ENCODE assay signal across 1 cellular context in genomic region chr6:33755070-33755869, GRCh38.
TF ChIP-seq lines count a peak whose summit lies in the region.

No MANE protein-coding gene starts in this region.

TF ChIP-seq in IMR-90, 13 proteins besides CTCF, POLR2A, EP300 and RAD21 (continued from another document):
- no peak for TF ChIP-seq USF2 (IDR thresholded peaks at IDR 0.05; ENCODE audit: low read depth, low read length)
- no peak for TF ChIP-seq BHLHE40 (IDR thresholded peaks at IDR 0.05; ENCODE audit: low read depth, low read length)
- TF ChIP-seq RCOR1 (IDR thresholded peaks at IDR 0.05; ENCODE audit: insufficient replicate concordance, low read length), result no peak
- no peak for TF ChIP-seq MAFK (IDR thresholded peaks at IDR 0.05; ENCODE audit: low read depth, low read length)
- no peak for TF ChIP-seq CEBPB (IDR thresholded peaks at IDR 0.05; ENCODE audit: low read depth, low read length)
